13 cellular contexts compared by ENCODE assay signal in genomic region chr3:11734-12133, GRCh38.
A peak's percentile ranks its signal among the peaks of the same experiment; 100 is the strongest.
DNase-seq lines count a peak whose midpoint lies in the region; ATAC-seq and TF ChIP-seq lines count a peak whose summit lies in the region.
"Had no signal": no experiment of that assay in that cellular context is flagged by ENCODE, and none has a peak within 500 bp of the region (broad histone marks: within the 10 kb centered on the region; RNA-seq: fewer than 3 reads in every experiment).

No MANE protein-coding gene starts in this region.

- H3K27ac Mint-ChIP-seq in activated naive CD8-positive, alpha-beta T cell treated with anti-CD3 and anti-CD28 coated beads, Interleukin-2, amount 50 U/mL, for 24 hours = peak overlapping the region; percentile 52
- peak overlapping the region; percentile 68 for H3K27ac Mint-ChIP-seq in type B pancreatic cell

- ATAC-seq in Right ventricle myocardium inferior (no peak), left lobe of liver (peak; percentile 63), omental fat pad (ENCODE audit: low FRiP score) (no peak)
- no peak for ATAC-seq in activated naive CD8-positive, alpha-beta T cell treated with anti-CD3 and anti-CD28 coated beads, Interleukin-2, amount 50 U/mL, for 24 hours
- ATAC-seq: GM12878 had no signal

- peaks cover 6% of the 10 kb centered on the region for H3K9me3 Mint-ChIP-seq in activated naive CD8-positive, alpha-beta T cell treated with anti-CD3 and anti-CD28 coated beads, Interleukin-2, amount 50 U/mL, for 24 hours
- peaks cover 6% of the 10 kb centered on the region for H3K9me3 Mint-ChIP-seq in type B pancreatic cell

- DNase-seq in Right ventricle myocardium inferior (ENCODE audit: missing footprints) (peak; percentile 53), cardiac septum (ENCODE audit: low spot score) (no peak), left lobe of liver (ENCODE audit: low spot score) (no peak), type B pancreatic cell (ENCODE audit: extremely low spot score, unreplicated experiment) (no peak), NCI-H2029 treated with DMSO at 0.1 percent for 48 hours (lab: John Stamatoyannopoulos, UW) (no peak), dermis blood vessel endothelial cell (no peak), omental fat pad (ENCODE audit: low spot score) (no peak)
- no peak for DNase-seq in activated naive CD8-positive, alpha-beta T cell treated with anti-CD3 and anti-CD28 coated beads, Interleukin-2, amount 50 U/mL, for 24 hours
- DNase-seq: activated CD4-positive, alpha-beta T cell treated with anti-CD3 and anti-CD28 coated beads, Interleukin-2, amount 50 U/mL, for 4 hours; colonic mucosa; NCI-H1092; RPMI8226 had no signal

- H3K27me3 Mint-ChIP-seq in activated naive CD8-positive, alpha-beta T cell treated with anti-CD3 and anti-CD28 coated beads, Interleukin-2, amount 50 U/mL, for 24 hours = peaks cover 3% of the 10 kb centered on the region
- H3K27me3 Mint-ChIP-seq in type B pancreatic cell = peaks cover 6% of the 10 kb centered on the region

- H3K36me3 Mint-ChIP-seq in activated naive CD8-positive, alpha-beta T cell treated with anti-CD3 and anti-CD28 coated beads, Interleukin-2, amount 50 U/mL, for 24 hours (ENCODE audit: low read depth) = peaks cover 5% of the 10 kb centered on the region
- H3K36me3 Mint-ChIP-seq in type B pancreatic cell = no peaks in the 10 kb centered on the region

- peak overlapping the region; percentile 52 for H3K4me3 Mint-ChIP-seq in activated naive CD8-positive, alpha-beta T cell treated with anti-CD3 and anti-CD28 coated beads, Interleukin-2, amount 50 U/mL, for 24 hours
- H3K4me3 Mint-ChIP-seq in type B pancreatic cell = peak overlapping the region; percentile 84

- intact Hi-C loops in Right ventricle myocardium inferior (cut with DNase I) = no loop called here
- intact Hi-C loops in cardiac septum (cut with DNase I) = no loop called here

- H3K4me1 Mint-ChIP-seq in activated naive CD8-positive, alpha-beta T cell treated with anti-CD3 and anti-CD28 coated beads, Interleukin-2, amount 50 U/mL, for 24 hours = no peaks in the 10 kb centered on the region
- no peaks in the 10 kb centered on the region for H3K4me1 Mint-ChIP-seq in type B pancreatic cell (ENCODE audit: unreplicated experiment)

- no peak for TF ChIP-seq CTCF in type B pancreatic cell (conservative IDR thresholded peaks at IDR 0.05)
- no peak for TF ChIP-seq CTCF in omental fat pad (IDR thresholded peaks at IDR 0.05)
